ENCODE assay signal across 23 cellular contexts in the genomic region with DNA sequence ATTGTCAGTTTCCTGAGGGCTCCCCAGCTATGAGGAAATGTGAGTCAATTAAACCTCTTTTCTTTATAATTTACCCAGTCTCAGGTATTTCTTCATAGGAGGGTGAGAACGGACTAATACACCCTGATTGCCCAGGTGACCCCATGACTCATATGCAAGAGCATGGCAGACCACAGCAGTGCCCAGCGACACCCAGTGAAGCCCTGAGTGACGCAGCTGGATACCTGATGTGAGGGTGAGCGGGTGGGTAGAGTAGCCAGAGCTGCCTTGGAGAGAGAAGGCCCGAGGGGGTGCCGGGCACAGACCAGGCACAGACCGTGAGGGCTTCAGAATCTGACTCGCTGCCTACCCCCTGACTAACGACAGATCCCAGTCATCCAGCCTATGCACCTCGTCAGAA. TPM values are rescaled to one million over a fixed set of nuclear protein-coding genes. Genes with fewer than 3 reads are reported as not detected.
A peak's percentile ranks its signal among the peaks of the same experiment; 100 is the strongest.
DNase-seq lines count a peak whose midpoint lies in the region; ATAC-seq and TF ChIP-seq lines count a peak whose summit lies in the region.
"Had no signal": no experiment of that assay in that cellular context is flagged by ENCODE, and none has a peak within 500 bp of the region (broad histone marks: within the 10 kb centered on the region; RNA-seq: fewer than 3 reads in every experiment).

No MANE protein-coding gene starts in this region.

- H3K9ac ChIP-seq in SK-N-SH: no peak overlapping the region

- H3F3A ChIP-seq in SK-N-SH (replicated peaks; ENCODE audit: insufficient read depth) (no peaks in the 10 kb centered on the region), GM23338 (replicated peaks; ENCODE audit: low read depth) (peaks cover 22% of the 10 kb centered on the region)

- H3K27ac Mint-ChIP-seq in GM23338: no peak overlapping the region
- H3K27ac Mint-ChIP-seq in endothelial cell (ENCODE audit: unreplicated experiment): no peak overlapping the region

- H3K9me2 ChIP-seq in SK-N-SH: no peaks in the 10 kb centered on the region
- H3K9me2 ChIP-seq in GM23338 (ENCODE audit: insufficient read depth): no peaks in the 10 kb centered on the region

- peaks cover 61% of the 10 kb centered on the region for H3K27me3 Mint-ChIP-seq in GM23338 (ENCODE audit: insufficient read depth, low read depth, poor library complexity)
- peaks cover 18% of the 10 kb centered on the region for H3K27me3 Mint-ChIP-seq in endothelial cell (ENCODE audit: unreplicated experiment)

- ATAC-seq in SK-N-SH treated with all-trans-retinoic acid at 6 μM for 48 hours: no peak
- no peak for ATAC-seq in GM23338
- ATAC-seq: foreskin keratinocyte had no signal

- H3K4me2 ChIP-seq in SK-N-SH: no peak overlapping the region
- H3K4me2 ChIP-seq in GM23338: peak overlapping the region; percentile 96
- H3K4me2 ChIP-seq in osteoblast (ENCODE audit: insufficient read depth, low read length): no peak overlapping the region

- H3K4me3 Mint-ChIP-seq in GM23338 (peak overlapping the region; percentile 49), endothelial cell (ENCODE audit: unreplicated experiment) (peak overlapping the region; percentile 53)

- H3K4me1 ChIP-seq in SK-N-SH (ENCODE audit: control insufficient read depth in 1 of 2, insufficient read depth in 2 of 2, low read depth in 1 of 2, low read length in 1 of 2) (no peaks in the 10 kb centered on the region; a peak in 1 of 4 replicates), GM23338 (ENCODE audit: insufficient read depth) (peaks cover 45% of the 10 kb centered on the region), osteoblast (ENCODE audit: insufficient read depth, low read length) (no peaks in the 10 kb centered on the region)
- H3K4me1 ChIP-seq: foreskin keratinocyte had no signal

- no peak for TF ChIP-seq EP300 in SK-N-SH (IDR thresholded peaks at IDR 0.05; ENCODE audit: borderline replicate concordance in 1 of 2, low read depth in 1 of 2, low read length in 1 of 2)

- H3K9me3 Mint-ChIP-seq in GM23338: peaks cover 16% of the 10 kb centered on the region
- H3K9me3 Mint-ChIP-seq in endothelial cell (ENCODE audit: unreplicated experiment): no peaks in the 10 kb centered on the region

- H3K27ac ChIP-seq in SK-N-SH (ENCODE audit: low read depth in 2 of 2, low read length in 1 of 2) (no peak overlapping the region), GM23338 (ENCODE audit: low read depth) (peak overlapping the region; percentile 99), osteoblast (ENCODE audit: low read depth, low read length) (no peak overlapping the region), caudate nucleus (ENCODE audit: low read depth, low read length) (no peak overlapping the region)
- H3K27ac ChIP-seq: 22Rv1, foreskin keratinocyte, neutrophil, right lobe of liver, SK-N-MC, testis had no signal

- no peak overlapping the region; a peak in 1 of 4 replicates for H3K4me3 ChIP-seq in SK-N-SH (ENCODE audit: low read depth in 2 of 2, low read length in 1 of 2)
- peak overlapping the region; percentile 38 for H3K4me3 ChIP-seq in GM23338
- H3K4me3 ChIP-seq in osteoblast (ENCODE audit: insufficient read depth, low read length): no peak overlapping the region
- H3K4me3 ChIP-seq: right lobe of liver, SK-N-MC had no signal

- POLR2A ChIA-PET in SK-N-SH (lab: Yijun Ruan, JAX): no interaction called here

- H3K27me3 ChIP-seq in SK-N-SH (ENCODE audit: insufficient read depth) (peaks cover 65% of the 10 kb centered on the region), GM23338 (ENCODE audit: insufficient read depth) (peaks cover 44% of the 10 kb centered on the region), osteoblast (ENCODE audit: insufficient read depth, low read length) (peaks cover 69% of the 10 kb centered on the region)
- H3K27me3 ChIP-seq: testis had no signal

- H3K36me3 ChIP-seq in SK-N-SH (replicated peaks in 1 of 2; ENCODE audit: control insufficient read depth in 1 of 2, insufficient read depth in 2 of 2, low read length in 1 of 2) (no peaks in the 10 kb centered on the region), GM23338 (ENCODE audit: insufficient read depth) (no peaks in the 10 kb centered on the region), osteoblast (ENCODE audit: insufficient read depth, low read length) (no peaks in the 10 kb centered on the region)
- H3K36me3 ChIP-seq: neutrophil, right lobe of liver had no signal

- TF ChIP-seq CTCF in SK-N-SH (IDR thresholded peaks at IDR 0.05) (no peak), GM23338 (conservative IDR thresholded peaks at IDR 0.05; ENCODE audit: low read depth in 2 of 2) (no peak), endothelial cell (IDR thresholded peaks at IDR 0.05; ENCODE audit: unreplicated experiment) (no peak), osteoblast (IDR thresholded peaks at IDR 0.05; ENCODE audit: extremely low read depth, low read depth, low read length) (no peak)

- H2AFZ ChIP-seq in SK-N-SH (ENCODE audit: low read depth) (no peak overlapping the region), GM23338 (no peak overlapping the region), osteoblast (ENCODE audit: low read length) (no peak overlapping the region)

- TF ChIP-seq RAD21 in SK-N-SH (IDR thresholded peaks at IDR 0.05; ENCODE audit: low read length): no peak

- H4K20me1 ChIP-seq in SK-N-SH (ENCODE audit: insufficient read depth) (no peaks in the 10 kb centered on the region), GM23338 (replicated peaks; ENCODE audit: insufficient read depth) (no peaks in the 10 kb centered on the region), osteoblast (ENCODE audit: insufficient read depth, low read length) (no peaks in the 10 kb centered on the region)

- peak; percentile 12 for DNase-seq in SK-N-SH
- no peak for DNase-seq in GM23338 (ENCODE audit: low spot score)
- DNase-seq in endothelial cell (ENCODE audit: low spot score): no peak
- DNase-seq in osteoblast (ENCODE audit: insufficient read length, low spot score, missing footprints): peak; percentile 42
- DNase-seq in NCI-H446 (lab: John Stamatoyannopoulos, UW): no peak
- no peak for DNase-seq in NK-92 (lab: John Stamatoyannopoulos, UW; ENCODE audit: unreplicated experiment)
- DNase-seq in caudate nucleus (lab: John Stamatoyannopoulos, UW): no peak
- DNase-seq: activated CD4-positive, alpha-beta T cell treated with anti-CD3 and anti-CD28 coated beads, Interleukin-2, amount 50 U/mL, for 4 hours; anterior cingulate cortex; DND-41; foreskin keratinocyte; NCI-H1694 treated with DMSO at 0.1 percent for 48 hours; NCI-H510A; stimulated activated CD4-positive, alpha-beta T cell treated with anti-CD3 and anti-CD28 coated beads, Interleukin-2, amount 100 ng/mL, for 24 hours; testis had no signal

- peaks cover 25% of the 10 kb centered on the region for H3K36me3 Mint-ChIP-seq in GM23338 (ENCODE audit: low read depth)
- peaks cover 7% of the 10 kb centered on the region for H3K36me3 Mint-ChIP-seq in endothelial cell (ENCODE audit: low read depth, unreplicated experiment)

- H3K9me3 ChIP-seq in SK-N-SH (no peaks in the 10 kb centered on the region), osteoblast (ENCODE audit: low read depth, low read length) (no peaks in the 10 kb centered on the region)
- H3K9me3 ChIP-seq: right lobe of liver, testis had no signal

- 69% methylated on average over 8 of the region's 10 CpGs for WGBS in SK-N-SH (ENCODE audit: low lambda C conversion rate)

- H3K79me2 ChIP-seq in SK-N-SH (ENCODE audit: insufficient read depth) (no peaks in the 10 kb centered on the region), GM23338 (replicated peaks; ENCODE audit: insufficient read depth) (peaks cover 19% of the 10 kb centered on the region; the same call in 1 of the 2 replicates), osteoblast (ENCODE audit: insufficient read depth, low read length) (no peaks in the 10 kb centered on the region)

- CTCF ChIA-PET in SK-N-SH (lab: Yijun Ruan, JAX): interaction anchor here (1.2 kb wide), 1 partner anchor 19 kb away, joined by 3 read pairs; no protein-coding TSS in a partner anchor

- H3K4me1 Mint-ChIP-seq in GM23338: peaks cover 47% of the 10 kb centered on the region
- peaks cover 6% of the 10 kb centered on the region for H3K4me1 Mint-ChIP-seq in endothelial cell (ENCODE audit: unreplicated experiment)

TF ChIP-seq in SK-N-SH treated with all-trans-retinoic acid at 6 μM for 48 hours, 23 proteins besides CTCF, POLR2A, EP300 and RAD21 (continues in another document):
- TF ChIP-seq ZNF70 (CRISPR knock-in tag; IDR thresholded peaks at IDR 0.05) (no peak), ZNF8 (CRISPR knock-in tag; IDR thresholded peaks at IDR 0.05) (no peak)

TF ChIP-seq in GM23338, 12 proteins besides CTCF, POLR2A, EP300 and RAD21 (continues in another document):
- no peak for TF ChIP-seq JUNB (IDR thresholded peaks at IDR 0.05; ENCODE audit: unreplicated experiment)

RNA-seq across cellular contexts. Expression of a gene that starts 15.4 kb away (rescaled TPM):
- polyA plus RNA-seq in SK-N-SH (2012; rRNA removed) (not detected in 2 replicates), GM23338 (2016; fragmentation: Nextera tagmentation; extraction: Ambion mirVana) (0.89 and 1.4 TPM in 2 replicates)
- polyA plus RNA-seq in SK-N-SH (2012; cell fraction: cytosol; rRNA removed): not detected in 2 replicates
- polyA plus RNA-seq in SK-N-SH (2012; cell fraction: nucleus; rRNA removed): not detected in 2 replicates
- 2.5 and 3.8 TPM in 2 replicates for total RNA-seq in GM23338 (2014; rRNA removed; shearing (Covaris generic))
- total RNA-seq in endothelial cell (ENCODE audit: unreplicated experiment) (not detected), osteoblast (not detected in 2 replicates)
- total RNA-seq: foreskin keratinocyte, lung microvascular endothelial cell, M059J, right lobe of liver had no signal
- polyA plus RNA-seq: BJ, foreskin keratinocyte had no signal

RNA-seq across cellular contexts. Expression of a gene that starts 33.9 kb away (rescaled TPM):
- polyA plus RNA-seq in SK-N-SH (2012; rRNA removed): not detected in 2 replicates
- not detected in 2 replicates for polyA plus RNA-seq in SK-N-SH (2012; cell fraction: cytosol; rRNA removed)
- polyA plus RNA-seq in SK-N-SH (2012; cell fraction: nucleus; rRNA removed): not detected in 2 replicates
- total RNA-seq in GM23338 (2014; rRNA removed; shearing (Covaris generic)): not detected in 2 replicates
- polyA plus RNA-seq in GM23338 (2016; fragmentation: Nextera tagmentation; extraction: Ambion mirVana): not detected in 2 replicates
- total RNA-seq in endothelial cell (ENCODE audit: unreplicated experiment): not detected
- total RNA-seq in osteoblast: not detected in 2 replicates
- total RNA-seq: foreskin keratinocyte, lung microvascular endothelial cell, M059J had no signal
- polyA plus RNA-seq: BJ, foreskin keratinocyte had no signal

RNA-seq across cellular contexts. Expression of a gene that starts 43.5 kb away (rescaled TPM):
- not detected in 2 replicates for polyA plus RNA-seq in SK-N-SH (2012; rRNA removed)
- not detected in 2 replicates for polyA plus RNA-seq in SK-N-SH (2012; cell fraction: cytosol; rRNA removed)
- not detected in 2 replicates for polyA plus RNA-seq in SK-N-SH (2012; cell fraction: nucleus; rRNA removed)
- 0.28 and 0.31 TPM in 2 replicates for total RNA-seq in GM23338 (2014; rRNA removed; shearing (Covaris generic))
- polyA plus RNA-seq in GM23338 (2016; fragmentation: Nextera tagmentation; extraction: Ambion mirVana): 0.07 TPM in 1 of 2 replicates, not detected in the other
- total RNA-seq in endothelial cell (ENCODE audit: unreplicated experiment): not detected
- total RNA-seq in osteoblast: not detected in 2 replicates
- total RNA-seq: foreskin keratinocyte, lung microvascular endothelial cell, right lobe of liver had no signal
- polyA plus RNA-seq: BJ, foreskin keratinocyte had no signal

Comparison
In these comparisons a context has a peak if more than half of its experiments do, and no peak if none do; other contexts are left out.
1. DNase-seq: peak in SK-N-SH (single experiment) and osteoblast (single experiment); none in GM23338 (single experiment), endothelial cell (single experiment), NCI-H446 (0 of 2), NK-92 (single experiment) and caudate nucleus (0 of 61).